In the genomic region with DNA sequence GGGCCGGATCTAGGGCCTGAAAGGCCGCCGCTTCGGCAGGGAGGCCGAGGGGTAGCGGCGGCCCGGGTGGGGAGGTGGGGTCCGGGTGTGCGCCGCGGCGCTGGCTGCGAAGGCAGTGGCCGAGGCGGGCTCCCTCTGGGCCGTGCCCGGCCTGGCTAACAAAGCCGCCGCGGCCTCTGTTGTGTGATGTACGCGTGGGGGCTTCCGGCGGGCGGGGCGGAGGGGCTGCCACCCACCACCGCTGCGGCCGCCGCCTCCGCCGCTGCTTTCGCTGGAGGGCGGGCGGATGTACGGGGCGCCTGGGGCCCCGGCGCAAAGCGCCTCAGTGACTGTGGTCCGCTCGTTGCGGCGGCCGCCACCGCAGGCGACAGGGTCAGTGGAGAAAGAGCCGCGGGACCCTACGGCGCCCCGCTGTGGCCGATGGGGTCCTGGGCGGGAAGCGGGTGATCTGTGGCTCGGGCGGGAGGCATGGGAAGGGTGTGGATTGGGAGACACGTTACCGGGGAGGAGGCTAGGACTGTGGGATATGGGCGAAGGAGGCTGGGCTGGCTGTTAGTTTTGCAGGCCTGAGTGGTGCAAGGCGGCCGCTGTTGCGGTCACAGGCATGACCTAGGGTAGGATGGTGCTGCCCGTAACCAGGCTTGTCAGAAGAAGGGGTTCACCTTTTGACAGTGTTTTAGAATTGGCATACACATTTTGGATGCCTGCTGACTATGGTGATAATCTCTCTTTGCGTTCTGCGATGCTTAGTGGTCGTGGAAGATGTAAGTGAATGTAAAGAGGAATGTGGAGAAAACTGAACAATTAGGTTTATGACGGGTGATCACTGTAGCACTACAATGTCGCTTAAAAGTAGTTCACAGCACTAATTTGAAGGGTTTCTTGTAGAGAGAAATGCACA, we compare ENCODE assay signal across 8 cellular contexts. TPM values are rescaled to one million over a fixed set of nuclear protein-coding genes. Genes with fewer than 3 reads are reported as not detected.
DNase-seq lines count a peak whose midpoint lies in the region; ATAC-seq and TF ChIP-seq lines count a peak whose summit lies in the region.

No MANE protein-coding gene starts in this region.

- intact Hi-C loops in left ventricle myocardium superior (cut with micrococcal nuclease), result loop anchor here (5.0 kb wide), 1 partner anchor 100 kb away; no protein-coding TSS in a partner anchor
- intact Hi-C loops in uterus (cut with DNase I; ENCODE audit: low total_unique reads), result loop anchor here (5.0 kb wide), 1 partner anchor 100 kb away; no protein-coding TSS in a partner anchor

- H2AFZ ChIP-seq in DND-41 (ENCODE audit: low read depth, low read length), result peak overlapping the region; percentile 80

- H4K20me1 ChIP-seq in DND-41 (ENCODE audit: insufficient read depth, low read length), result peaks cover 46% of the 10 kb centered on the region

- H3K79me2 ChIP-seq in DND-41 (ENCODE audit: insufficient read depth, low read length), result peaks cover 51% of the 10 kb centered on the region

- H3K36me3 ChIP-seq in DND-41 (ENCODE audit: insufficient read depth, low read length) (peaks cover 51% of the 10 kb centered on the region), uterus (no peaks in the 10 kb centered on the region)

- ATAC-seq in DND-41 (ENCODE audit: insufficient read depth, low read depth) (peak; percentile 69), GM21423 (IDR thresholded peaks at IDR 0.05; ENCODE audit: unreplicated experiment) (peak; percentile 36), left ventricle myocardium superior (peak; percentile 72)

- H3K9ac ChIP-seq in DND-41 (ENCODE audit: low read depth, low read length), result peak overlapping the region; percentile 97

- TF ChIP-seq CTCF in DND-41 (IDR thresholded peaks at IDR 0.05; ENCODE audit: borderline replicate concordance, extremely low read depth, low read length, poor library complexity, severe bottlenecking) (peak; percentile 64), uterus (IDR thresholded peaks at IDR 0.05) (peak; percentile 29 to 57 (median 48))

- TF ChIP-seq POLR2A in uterus (IDR thresholded peaks at IDR 0.05), result no peak

- H3K9me3 ChIP-seq in DND-41 (ENCODE audit: insufficient read depth, low read length, severe bottlenecking) (no peaks in the 10 kb centered on the region), uterus (no peaks in the 10 kb centered on the region)

- H3K4me1 ChIP-seq in DND-41 (ENCODE audit: insufficient read depth, low read length) (peaks cover 34% of the 10 kb centered on the region), uterus (peaks cover 0 to 12% of the 10 kb centered on the region in 2 donors)

- DNase-seq in DND-41, result peak; percentile 73
- DNase-seq in HUDEP-2 (lab: John Stamatoyannopoulos, UW; ENCODE audit: unreplicated experiment in 76 of 76), result peak in 68 of 76 experiments; percentile 2 to 67 (median 44)
- DNase-seq in SW 1271 (lab: John Stamatoyannopoulos, UW), result peak; percentile 11 to 46
- peak; percentile 48 for DNase-seq in amniotic epithelial cell (ENCODE audit: low read depth)
- peak; percentile 87 for DNase-seq in left ventricle myocardium superior
- DNase-seq in putamen (ENCODE audit: low spot score), result peak; percentile 31
- DNase-seq in uterus, result peak; percentile 54 to 61

- H3K4me2 ChIP-seq in DND-41 (ENCODE audit: insufficient read depth, low read length), result peak overlapping the region; percentile 77

- peak overlapping the region; percentile 91 to 95 for H3K4me3 ChIP-seq in DND-41 (ENCODE audit: low read depth in 1 of 2, low read length in 2 of 2)
- H3K4me3 ChIP-seq in uterus, result peak overlapping the region; percentile 62 to 84

- H3K27ac ChIP-seq in DND-41 (ENCODE audit: low read length), result peak overlapping the region; percentile 99
- H3K27ac ChIP-seq in uterus, result peak overlapping the region; percentile 97 to 99

- H3K27me3 ChIP-seq in DND-41 (ENCODE audit: insufficient read depth, low read length, poor library complexity), result no peaks in the 10 kb centered on the region
- no peaks in the 10 kb centered on the region for H3K27me3 ChIP-seq in uterus

RNA-seq across cellular contexts. Expression of a gene that starts 0.7 kb away (rescaled TPM):
- 71.2 TPM for total RNA-seq in left ventricle myocardium superior
- 100 to 1,000 TPM in 2 of 4 donors, 10 to 100 TPM in 2; 39.2 to 322 (median 129) TPM for total RNA-seq in uterus

RNA-seq across cellular contexts. Expression of a gene that starts 52.1 kb away (rescaled TPM):
- total RNA-seq in left ventricle myocardium superior (54.9 TPM), uterus (100 to 1,000 TPM; 187 to 265 (median 234) TPM)

Comparison
In these comparisons a context has a peak if more than half of its experiments do, and no peak if none do; other contexts are left out.
1. Peak in every context shown above with its lines: DNase-seq, ATAC-seq, H3K4me3 ChIP-seq and H3K27ac ChIP-seq.
2. DNase-seq: peak in every context shown above with its lines; median percentile 87 in left ventricle myocardium superior; 73 in DND-41; 58 in uterus; 48 in amniotic epithelial cell; 44 in HUDEP-2; 31 in putamen; 28 in SW 1271.